14 cellular contexts compared by ENCODE assay signal in the genomic region with DNA sequence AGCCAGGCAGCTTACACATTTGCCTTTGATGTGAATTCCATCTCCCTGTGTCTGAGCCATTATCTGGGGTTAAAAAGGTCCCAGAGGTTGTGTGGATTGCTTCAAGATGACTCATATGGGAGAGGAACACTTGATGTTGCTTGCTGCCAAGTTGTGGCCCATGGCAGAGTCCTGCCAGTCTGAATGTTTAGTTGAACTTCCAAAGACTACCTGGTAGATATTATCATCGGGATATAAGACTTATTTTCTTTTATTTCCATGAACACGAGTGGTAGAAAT.
DNase-seq lines count a peak whose midpoint lies in the region; ATAC-seq, FAIRE-seq and TF ChIP-seq lines count a peak whose summit lies in the region.
"Had no signal": no experiment of that assay in that cellular context is flagged by ENCODE, and none has a peak within 500 bp of the region (broad histone marks: within the 10 kb centered on the region; RNA-seq: fewer than 3 reads in every experiment).

No MANE protein-coding gene starts in this region.

- H3K9me3 ChIP-seq in mammary epithelial cell (replicated peaks; ENCODE audit: insufficient read depth, low read length) (no peaks in the 10 kb centered on the region), keratinocyte (ENCODE audit: control insufficient read depth, low read depth, low read length) (no peaks in the 10 kb centered on the region)
- H3K9me3 ChIP-seq: vagina had no signal

- in situ Hi-C loops in mammary epithelial cell (cut with MboI; ENCODE audit: low sequenced_read_pairs in 2 of 2): no loop called here

- intact Hi-C loops in mammary epithelial cell (cut with micrococcal nuclease): no loop called here

- H3K9me2 ChIP-seq in GM23338 (ENCODE audit: insufficient read depth): no peaks in the 10 kb centered on the region

- no peaks in the 10 kb centered on the region for H3F3A ChIP-seq in GM23338 (replicated peaks; ENCODE audit: low read depth)

- no peak overlapping the region for H3K4me3 Mint-ChIP-seq in GM23338
- H3K4me3 Mint-ChIP-seq: neural crest cell had no signal

- CTCF ChIA-PET in mammary epithelial cell (lab: Charles Lee; ENCODE audit: low non-redundant PET): no interaction called here

- no peaks in the 10 kb centered on the region for H3K9me3 Mint-ChIP-seq in GM23338
- H3K9me3 Mint-ChIP-seq: neural crest cell had no signal

- H3K4me1 ChIP-seq in ACC112 (ENCODE audit: control insufficient read depth, insufficient read depth, low read length, unreplicated experiment) (peaks cover 26% of the 10 kb centered on the region), mammary epithelial cell (ENCODE audit: insufficient read depth, low read length) (peaks cover 17% of the 10 kb centered on the region), keratinocyte (ENCODE audit: control insufficient read depth, extremely low read depth, insufficient read depth, low read length) (peaks cover 13% of the 10 kb centered on the region), GM23338 (ENCODE audit: insufficient read depth) (no peaks in the 10 kb centered on the region)
- H3K4me1 ChIP-seq: vagina had no signal

- H3K36me3 ChIP-seq in ACC112 (ENCODE audit: insufficient read depth, low read length) (peaks cover 29% of the 10 kb centered on the region), mammary epithelial cell (ENCODE audit: insufficient read depth, low read length) (peaks cover 34% of the 10 kb centered on the region), keratinocyte (ENCODE audit: control insufficient read depth in 2 of 2, extremely low read depth in 1 of 2, insufficient read depth in 2 of 2, low read length in 2 of 2) (peaks cover 23 to 46% of the 10 kb centered on the region in 2 experiments), GM23338 (ENCODE audit: insufficient read depth) (peaks cover 33% of the 10 kb centered on the region)

- H3K27ac Mint-ChIP-seq in GM23338: no peak overlapping the region

- FAIRE-seq in keratinocyte (lab: Jason Lieb, UNC): no peak

- H3K27me3 ChIP-seq in ACC112 (ENCODE audit: insufficient read depth, low read length) (no peaks in the 10 kb centered on the region), mammary epithelial cell (ENCODE audit: insufficient read depth, low read length) (no peaks in the 10 kb centered on the region), keratinocyte (ENCODE audit: control insufficient read depth, extremely low read depth, insufficient read depth, low read length) (no peaks in the 10 kb centered on the region), GM23338 (ENCODE audit: insufficient read depth) (no peaks in the 10 kb centered on the region)
- H3K27me3 ChIP-seq: vagina had no signal

- BruUV-seq in mammary epithelial cell (replicated peaks; lab: Mats Ljungman, UMichigan): no TSS peak

- peaks cover 3% of the 10 kb centered on the region for H3K79me2 ChIP-seq in ACC112 (ENCODE audit: control insufficient read depth, insufficient read depth, low read length, unreplicated experiment)
- peaks cover 2% of the 10 kb centered on the region for H3K79me2 ChIP-seq in mammary epithelial cell (ENCODE audit: insufficient read depth, low read length)
- no peaks in the 10 kb centered on the region for H3K79me2 ChIP-seq in keratinocyte (ENCODE audit: control insufficient read depth, insufficient read depth, low read length)
- H3K79me2 ChIP-seq in GM23338 (replicated peaks; ENCODE audit: insufficient read depth): no peaks in the 10 kb centered on the region

- H2AFZ ChIP-seq in ACC112 (ENCODE audit: low read length, unreplicated experiment) (no peak overlapping the region), mammary epithelial cell (ENCODE audit: low read depth, low read length) (no peak overlapping the region), keratinocyte (ENCODE audit: control insufficient read depth, low read length) (no peak overlapping the region), GM23338 (no peak overlapping the region)

- H3K36me3 Mint-ChIP-seq in GM23338 (ENCODE audit: low read depth): peaks cover 62% of the 10 kb centered on the region

- H3K27ac ChIP-seq in ACC112 (ENCODE audit: low read depth, low read length) (peak overlapping the region; percentile 39; the same call in 1 of the 2 replicates), mammary epithelial cell (ENCODE audit: insufficient read depth, low read depth, low read length) (peak overlapping the region; percentile 15), keratinocyte (ENCODE audit: control insufficient read depth, insufficient read depth, low read length) (peak overlapping the region; percentile 28), GM23338 (ENCODE audit: low read depth) (no peak overlapping the region)
- H3K27ac ChIP-seq: vagina had no signal

- no peaks in the 10 kb centered on the region for H3K9me1 ChIP-seq in keratinocyte (ENCODE audit: control insufficient read depth, extremely low read depth, insufficient read depth, low read length)

- no peaks in the 10 kb centered on the region for H3K27me3 Mint-ChIP-seq in GM23338 (ENCODE audit: insufficient read depth, low read depth, poor library complexity)

- dilution Hi-C loops in mammary epithelial cell (cut with HindIII; ENCODE audit: low sequenced_read_pairs) (no loop called here), keratinocyte (cut with MboI; ENCODE audit: extremely low pct_ligation_motif_present, low sequenced_read_pairs) (no loop called here)

- H3K9ac ChIP-seq in mammary epithelial cell (ENCODE audit: insufficient read depth, low read length) (no peak overlapping the region), keratinocyte (ENCODE audit: control insufficient read depth, extremely low read depth, insufficient read depth, low read length) (no peak overlapping the region)

- no peaks in the 10 kb centered on the region for H3K4me1 Mint-ChIP-seq in GM23338
- H3K4me1 Mint-ChIP-seq: neural crest cell had no signal

- H3K4me3 ChIP-seq in ACC112 (ENCODE audit: low read depth, low read length): 0 out of 2 replicates have a peak overlapping the region, but pooled peaks have one; percentile 1
- no peak overlapping the region for H3K4me3 ChIP-seq in mammary epithelial cell (replicated peaks in 1 of 3; ENCODE audit: insufficient read depth in 1 of 3, low read depth in 2 of 3, low read length in 3 of 3)
- no peak overlapping the region for H3K4me3 ChIP-seq in keratinocyte (ENCODE audit: control insufficient read depth in 2 of 3, extremely low read depth in 1 of 3, insufficient read depth in 2 of 3, low read depth in 1 of 3, low read length in 3 of 3)
- no peak overlapping the region for H3K4me3 ChIP-seq in GM23338
- H3K4me3 ChIP-seq: vagina had no signal

- no peaks in the 10 kb centered on the region for H4K20me1 ChIP-seq in mammary epithelial cell (ENCODE audit: insufficient read depth, low read length)
- H4K20me1 ChIP-seq in keratinocyte (ENCODE audit: control insufficient read depth, extremely low read depth, insufficient read depth, low read length): no peaks in the 10 kb centered on the region
- H4K20me1 ChIP-seq in GM23338 (replicated peaks; ENCODE audit: insufficient read depth): peaks cover 5% of the 10 kb centered on the region; the same call in 1 of the 2 replicates

- ATAC-seq in GM23338 (no peak), HG03442 (IDR thresholded peaks at IDR 0.05; ENCODE audit: unreplicated experiment) (no peak), GM21367 (IDR thresholded peaks at IDR 0.05; ENCODE audit: unreplicated experiment) (no peak)

- TF ChIP-seq CTCF in mammary epithelial cell (conservative IDR thresholded peaks at IDR 0.05 in 1 of 2, IDR thresholded peaks at IDR 0.05 in 1 of 2; ENCODE audit: extremely low read depth in 1 of 2, insufficient read depth in 1 of 2, low read depth in 1 of 2, low read length in 2 of 2) (no peak), keratinocyte (optimal IDR thresholded peaks at IDR 0.05 in 1 of 3, IDR thresholded peaks at IDR 0.05 in 1 of 3, conservative IDR thresholded peaks at IDR 0.05 in 1 of 3; ENCODE audit: extremely low read depth in 1 of 3, insufficient read depth in 2 of 3, low read length in 3 of 3) (no peak), GM23338 (conservative IDR thresholded peaks at IDR 0.05; ENCODE audit: low read depth in 2 of 2) (no peak)

- WGBS in mammary epithelial cell (ENCODE audit: low coverage, missing lambda C conversion rate): 85% methylated on average over 2 of the region's 2 CpGs

- peak overlapping the region; percentile 8 for H3K4me2 ChIP-seq in mammary epithelial cell (ENCODE audit: insufficient read depth, low read depth, low read length)
- no peak overlapping the region for H3K4me2 ChIP-seq in keratinocyte (ENCODE audit: control insufficient read depth, extremely low read depth, insufficient read depth, low read depth, low read length)
- no peak overlapping the region for H3K4me2 ChIP-seq in GM23338

- peak; percentile 81 for DNase-seq in HT1080 (ENCODE audit: low read depth)
- peak; percentile 87 for DNase-seq in mammary epithelial cell
- DNase-seq in keratinocyte (ENCODE audit: low read depth, low spot score): peak; percentile 21
- no peak for DNase-seq in COR-L47 (lab: John Stamatoyannopoulos, UW)
- DNase-seq in GM23338 (ENCODE audit: low spot score): no peak
- DNase-seq: activated CD4-positive, alpha-beta T cell treated with anti-CD3 and anti-CD28 coated beads, Interleukin-2, amount 50 U/mL, for 1 hour; anterior cingulate cortex; NCI-H187 treated with DMSO at 0.1 percent for 48 hours; SHP77 had no signal

TF ChIP-seq in GM23338, 12 proteins besides CTCF, POLR2A, EP300 and RAD21 (continues in another document):
- no peak for TF ChIP-seq EZH2 (IDR thresholded peaks at IDR 0.05; ENCODE audit: low read depth, unreplicated experiment)

Comparison
In these comparisons a context has a peak if more than half of its experiments do, and no peak if none do; other contexts are left out.
1. DNase-seq: peak in HT1080 (single experiment), mammary epithelial cell (single experiment) and keratinocyte (single experiment); none in COR-L47 (single experiment) and GM23338 (single experiment).